9 cellular contexts compared by ENCODE assay signal in the genomic region with DNA sequence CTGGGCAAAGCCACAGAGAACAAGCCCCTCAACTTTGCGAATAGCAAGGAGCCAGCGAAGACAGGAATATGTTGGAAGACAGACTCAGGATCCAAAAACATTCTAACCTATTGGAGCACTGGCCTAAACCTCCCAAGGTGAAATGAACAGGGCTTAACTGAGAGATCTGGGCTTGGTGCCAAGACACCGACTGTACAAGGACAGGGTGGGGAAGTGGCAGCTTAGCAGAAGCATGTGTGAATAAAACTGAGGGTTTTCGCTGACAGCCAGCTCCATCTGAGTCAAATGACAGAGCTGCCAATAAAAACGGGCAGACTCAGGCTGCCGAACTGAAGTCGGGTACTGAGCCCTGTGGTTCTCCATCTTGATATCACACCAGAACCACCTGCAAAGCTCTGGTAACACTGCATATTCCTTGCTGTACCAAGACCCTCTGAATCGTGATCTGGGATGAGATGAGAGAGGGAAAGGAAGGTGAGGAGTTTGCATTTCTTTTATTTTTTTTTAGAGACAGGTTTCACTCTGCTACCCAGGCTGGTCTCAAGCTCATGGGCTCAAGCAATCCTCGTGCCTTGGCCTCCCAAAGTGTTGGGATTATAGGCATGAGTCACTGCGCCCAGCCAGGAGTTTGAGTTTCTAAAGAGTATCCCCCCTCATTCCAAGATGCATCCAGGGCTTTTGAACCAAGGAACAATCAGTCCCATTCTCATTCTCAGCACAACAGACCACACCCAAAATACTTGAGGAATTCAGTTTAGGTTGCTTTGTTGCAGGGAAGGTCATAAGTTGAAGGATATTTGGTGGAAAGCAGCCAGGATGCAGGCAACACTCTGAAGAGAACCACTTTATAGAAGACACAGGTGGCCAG. TPM values are rescaled to one million over a fixed set of nuclear protein-coding genes. Genes with fewer than 3 reads are reported as not detected.
DNase-seq lines count a peak whose midpoint lies in the region; ATAC-seq and TF ChIP-seq lines count a peak whose summit lies in the region.
"Had no signal": no experiment of that assay in that cellular context is flagged by ENCODE, and none has a peak within 500 bp of the region (broad histone marks: within the 10 kb centered on the region; RNA-seq: fewer than 3 reads in every experiment).

No MANE protein-coding gene starts in this region.

- in situ Hi-C loops in mammary epithelial cell (cut with MboI; ENCODE audit: low sequenced_read_pairs in 2 of 2): no loop called here

- H3K27me3 ChIP-seq in mammary epithelial cell (ENCODE audit: insufficient read depth, low read length): no peaks in the 10 kb centered on the region

- H3K4me1 ChIP-seq in mammary epithelial cell (ENCODE audit: insufficient read depth, low read length): peaks cover 23% of the 10 kb centered on the region

- H3K9ac ChIP-seq in mammary epithelial cell (ENCODE audit: insufficient read depth, low read length): no peak overlapping the region

- no peak overlapping the region for H3K4me3 ChIP-seq in mammary epithelial cell (replicated peaks in 1 of 3; ENCODE audit: insufficient read depth in 1 of 3, low read depth in 2 of 3, low read length in 3 of 3)

- H2AFZ ChIP-seq in mammary epithelial cell (ENCODE audit: low read depth, low read length): no peak overlapping the region

- peaks cover 25% of the 10 kb centered on the region for H3K4me1 Mint-ChIP-seq in activated naive CD4-positive, alpha-beta T cell treated with anti-CD3 and anti-CD28 coated beads for 36 hours (ENCODE audit: low read depth)
- peaks cover 14% of the 10 kb centered on the region for H3K4me1 Mint-ChIP-seq in activated naive CD4-positive, alpha-beta T cell treated with anti-CD3 and anti-CD28 coated beads, Interleukin-2, amount 10 ng/mL, durations not matched to agents 7 days and 5 days

- CTCF ChIA-PET in activated naive CD4-positive, alpha-beta T cell treated with anti-CD3 and anti-CD28 coated beads for 36 hours (lab: Charles Lee): interaction anchor here (0.7 to 17.8 kb wide), 5 partner anchors 11 to 96 kb away, joined by 3 to 448 read pairs (median 11); a partner anchor contains a TSS
- CTCF ChIA-PET in activated naive CD4-positive, alpha-beta T cell treated with anti-CD3 and anti-CD28 coated beads, Interleukin-2, amount 10 ng/mL, durations not matched to agents 7 days and 5 days (lab: Charles Lee): interaction anchor here (0.9 to 21.9 kb wide), 7 partner anchors 8 to 111 kb away, joined by 3 to 425 read pairs (median 6); a partner anchor contains a TSS
- CTCF ChIA-PET in mammary epithelial cell (lab: Charles Lee; ENCODE audit: low non-redundant PET): interaction anchor here (0.6 kb wide), 1 partner anchor 27 kb away, joined by 3 read pairs; no protein-coding TSS in a partner anchor

- peak; percentile 62 for DNase-seq in activated naive CD4-positive, alpha-beta T cell treated with anti-CD3 and anti-CD28 coated beads for 36 hours
- DNase-seq in activated naive CD4-positive, alpha-beta T cell treated with anti-CD3 and anti-CD28 coated beads, Interleukin-2, amount 10 ng/mL, durations not matched to agents 7 days and 5 days: no peak
- DNase-seq in NCI-H446 treated with DMSO at 0.1 percent for 48 hours (lab: John Stamatoyannopoulos, UW) (peak; percentile 42), mammary epithelial cell (peak; percentile 57), renal cortical epithelial cell (ENCODE audit: low read depth) (peak; percentile 67), COLO829 (ENCODE audit: low spot score) (no peak)
- no peak for DNase-seq in NK-92 treated with Interleukin-12 subunit alpha and Interleukin-12 subunit beta, amount 100 ng/mL, for 24 hours (lab: John Stamatoyannopoulos, UW)

- no peak for ATAC-seq in HG03159 (IDR thresholded peaks at IDR 0.05; ENCODE audit: unreplicated experiment)

- no peaks in the 10 kb centered on the region for H3K9me3 ChIP-seq in mammary epithelial cell (replicated peaks; ENCODE audit: insufficient read depth, low read length)

- intact Hi-C loops in activated naive CD4-positive, alpha-beta T cell treated with anti-CD3 and anti-CD28 coated beads for 36 hours (cut with micrococcal nuclease): no loop called here
- intact Hi-C loops in mammary epithelial cell (cut with micrococcal nuclease): no loop called here

- no peak overlapping the region for H3K4me3 Mint-ChIP-seq in activated naive CD4-positive, alpha-beta T cell treated with anti-CD3 and anti-CD28 coated beads for 36 hours
- no peak overlapping the region for H3K4me3 Mint-ChIP-seq in activated naive CD4-positive, alpha-beta T cell treated with anti-CD3 and anti-CD28 coated beads, Interleukin-2, amount 10 ng/mL, durations not matched to agents 7 days and 5 days

- H3K27ac Mint-ChIP-seq in activated naive CD4-positive, alpha-beta T cell treated with anti-CD3 and anti-CD28 coated beads for 36 hours: no peak overlapping the region
- H3K27ac Mint-ChIP-seq in activated naive CD4-positive, alpha-beta T cell treated with anti-CD3 and anti-CD28 coated beads, Interleukin-2, amount 10 ng/mL, durations not matched to agents 7 days and 5 days: no peak overlapping the region

- H3K36me3 ChIP-seq in mammary epithelial cell (ENCODE audit: insufficient read depth, low read length): no peaks in the 10 kb centered on the region

- dilution Hi-C loops in mammary epithelial cell (cut with HindIII; ENCODE audit: low sequenced_read_pairs): no loop called here

- no peaks in the 10 kb centered on the region for H4K20me1 ChIP-seq in mammary epithelial cell (ENCODE audit: insufficient read depth, low read length)

- no TSS peak for BruUV-seq in mammary epithelial cell (replicated peaks; lab: Mats Ljungman, UMichigan)

- WGBS in mammary epithelial cell (ENCODE audit: low coverage, missing lambda C conversion rate): 57% methylated on average over 10 of the region's 10 CpGs

- H3K27ac ChIP-seq in mammary epithelial cell (ENCODE audit: insufficient read depth, low read depth, low read length): no peak overlapping the region

- H3K27me3 Mint-ChIP-seq in activated naive CD4-positive, alpha-beta T cell treated with anti-CD3 and anti-CD28 coated beads for 36 hours (ENCODE audit: low read depth): no peaks in the 10 kb centered on the region
- peaks cover 75% of the 10 kb centered on the region for H3K27me3 Mint-ChIP-seq in activated naive CD4-positive, alpha-beta T cell treated with anti-CD3 and anti-CD28 coated beads, Interleukin-2, amount 10 ng/mL, durations not matched to agents 7 days and 5 days

- no peak for TF ChIP-seq CTCF in mammary epithelial cell (conservative IDR thresholded peaks at IDR 0.05 in 1 of 2, IDR thresholded peaks at IDR 0.05 in 1 of 2; ENCODE audit: extremely low read depth in 1 of 2, insufficient read depth in 1 of 2, low read depth in 1 of 2, low read length in 2 of 2)

- H3K79me2 ChIP-seq in mammary epithelial cell (ENCODE audit: insufficient read depth, low read length): no peaks in the 10 kb centered on the region

- H3K36me3 Mint-ChIP-seq in activated naive CD4-positive, alpha-beta T cell treated with anti-CD3 and anti-CD28 coated beads for 36 hours (ENCODE audit: low read depth): no peaks in the 10 kb centered on the region
- H3K36me3 Mint-ChIP-seq in activated naive CD4-positive, alpha-beta T cell treated with anti-CD3 and anti-CD28 coated beads, Interleukin-2, amount 10 ng/mL, durations not matched to agents 7 days and 5 days: no peaks in the 10 kb centered on the region

- no peaks in the 10 kb centered on the region for H3K9me3 Mint-ChIP-seq in activated naive CD4-positive, alpha-beta T cell treated with anti-CD3 and anti-CD28 coated beads for 36 hours
- H3K9me3 Mint-ChIP-seq in activated naive CD4-positive, alpha-beta T cell treated with anti-CD3 and anti-CD28 coated beads, Interleukin-2, amount 10 ng/mL, durations not matched to agents 7 days and 5 days: no peaks in the 10 kb centered on the region

- H3K4me2 ChIP-seq in mammary epithelial cell (ENCODE audit: insufficient read depth, low read depth, low read length): no peak overlapping the region

RNA-seq across cellular contexts. Expression of a gene that starts 6.0 kb away (rescaled TPM):
- total RNA-seq in activated naive CD4-positive, alpha-beta T cell treated with anti-CD3 and anti-CD28 coated beads for 36 hours: 10 to 100 TPM; 55.0 to 56.7 TPM
- total RNA-seq in mammary epithelial cell: 1 to 10 TPM in 1 of 2 donors, under 1 TPM in 1; 0.67 to 1.4 TPM
- 0.97 TPM for polyA plus RNA-seq in mammary epithelial cell
- not detected for polyA minus RNA-seq in mammary epithelial cell
- total RNA-seq in renal cortical epithelial cell: 0.52 TPM in 1 of 2 replicates, not detected in the other

RNA-seq across cellular contexts. Expression of a gene that starts 9.7 kb away (rescaled TPM):
- total RNA-seq in activated naive CD4-positive, alpha-beta T cell treated with anti-CD3 and anti-CD28 coated beads for 36 hours: 1 to 10 TPM; 4.9 to 6.5 TPM
- total RNA-seq in mammary epithelial cell (10 to 100 TPM; 25.5 to 28.0 TPM), renal cortical epithelial cell (11.5 and 13.5 TPM in 2 replicates)
- polyA plus RNA-seq in mammary epithelial cell: 10.9 TPM
- 40.5 TPM for polyA minus RNA-seq in mammary epithelial cell

RNA-seq across cellular contexts. Expression of a gene that starts 27.0 kb away (rescaled TPM):
- 1 to 10 TPM; 1.9 to 2.2 TPM for total RNA-seq in activated naive CD4-positive, alpha-beta T cell treated with anti-CD3 and anti-CD28 coated beads for 36 hours
- total RNA-seq in mammary epithelial cell (100 to 1,000 TPM in 1 of 2 donors, 10 to 100 TPM in 1; 67.3 to 164 TPM), renal cortical epithelial cell (59.2 and 165 TPM in 2 replicates)
- polyA plus RNA-seq in mammary epithelial cell: 7.4 TPM
- polyA minus RNA-seq in mammary epithelial cell: 99.0 TPM

RNA-seq across cellular contexts. Expression of a gene that starts 30.9 kb away (rescaled TPM):
- not detected for total RNA-seq in activated naive CD4-positive, alpha-beta T cell treated with anti-CD3 and anti-CD28 coated beads for 36 hours
- total RNA-seq in mammary epithelial cell (not detected), renal cortical epithelial cell (0.05 TPM in 1 of 2 replicates, not detected in the other)
- not detected for polyA plus RNA-seq in mammary epithelial cell
- not detected for polyA minus RNA-seq in mammary epithelial cell

RNA-seq across cellular contexts. Expression of a gene that starts 37.1 kb away (rescaled TPM):
- not detected for total RNA-seq in activated naive CD4-positive, alpha-beta T cell treated with anti-CD3 and anti-CD28 coated beads for 36 hours
- total RNA-seq in mammary epithelial cell (not detected), renal cortical epithelial cell (not detected in 2 replicates)
- polyA plus RNA-seq in mammary epithelial cell: not detected
- polyA minus RNA-seq in mammary epithelial cell: not detected
- total RNA-seq: SK-MEL-5 had no signal

Comparison
In these comparisons a context has a peak if more than half of its experiments do, and no peak if none do; other contexts are left out.
1. DNase-seq: peak in activated naive CD4-positive, alpha-beta T cell treated with anti-CD3 and anti-CD28 coated beads for 36 hours (single experiment), NCI-H446 treated with DMSO at 0.1 percent for 48 hours (single experiment), mammary epithelial cell (single experiment) and renal cortical epithelial cell (single experiment); none in activated naive CD4-positive, alpha-beta T cell treated with anti-CD3 and anti-CD28 coated beads, Interleukin-2, amount 10 ng/mL, durations not matched to agents 7 days and 5 days (single experiment), NK-92 treated with Interleukin-12 subunit alpha and Interleukin-12 subunit beta, amount 100 ng/mL, for 24 hours (single experiment) and COLO829 (single experiment).
2. RNA of a gene that starts 6.0 kb away (total RNA-seq): 55.0 to 56.7 TPM in activated naive CD4-positive, alpha-beta T cell treated with anti-CD3 and anti-CD28 coated beads for 36 hours; 0.67 to 1.4 TPM in mammary epithelial cell and 0.52 TPM in renal cortical epithelial cell; every median in the first group is over 10 times any median in the second.
3. RNA of a gene that starts 27.0 kb away (total RNA-seq): 59.2 to 165 TPM in renal cortical epithelial cell and 67.3 to 164 TPM in mammary epithelial cell; 1.9 to 2.2 TPM in activated naive CD4-positive, alpha-beta T cell treated with anti-CD3 and anti-CD28 coated beads for 36 hours; every median in the first group is over 10 times any median in the second.